In genomic region chr6:11607381-11607780, GRCh38 we compare ENCODE assay signal across 1 cellular context.
TF ChIP-seq lines count a peak whose summit lies in the region.

No MANE protein-coding gene starts in this region.

TF ChIP-seq in IMR-90, 13 proteins besides CTCF, POLR2A, EP300 and RAD21 (continued from another document):
- TF ChIP-seq RFX5 (IDR thresholded peaks at IDR 0.05; ENCODE audit: low read depth, low read length) (no peak), MAZ (IDR thresholded peaks at IDR 0.05; ENCODE audit: borderline replicate concordance, low read depth, low read length) (no peak), USF2 (IDR thresholded peaks at IDR 0.05; ENCODE audit: low read depth, low read length) (no peak), SMC3 (IDR thresholded peaks at IDR 0.05; ENCODE audit: low read depth, low read length) (no peak), MXI1 (IDR thresholded peaks at IDR 0.05; ENCODE audit: borderline replicate concordance, low read depth, low read length) (no peak), RCOR1 (IDR thresholded peaks at IDR 0.05; ENCODE audit: insufficient replicate concordance, low read length) (no peak)
TF ChIP-seq in IMR-90: peak in this region for 0.
